In genomic region chr2:169012191-169012792, GRCh38 we compare ENCODE assay signal across 11 cellular contexts. TPM values are rescaled to one million over a fixed set of nuclear protein-coding genes. Genes with fewer than 3 reads are reported as not detected.
A peak's percentile ranks its signal among the peaks of the same experiment; 100 is the strongest.
DNase-seq lines count a peak whose midpoint lies in the region; ATAC-seq and TF ChIP-seq lines count a peak whose summit lies in the region.
"Not testable (repeated sequence)": the region's sequence is repeated elsewhere in the genome, so short reads cannot be mapped to it uniquely, and the experiment has no call there.
"Had no signal": no experiment of that assay in that cellular context is flagged by ENCODE, and none has a peak within 500 bp of the region (broad histone marks: within the 10 kb centered on the region; RNA-seq: fewer than 3 reads in every experiment).

No MANE protein-coding gene starts in this region.

- not testable (repeated sequence) for TF ChIP-seq CTCF in AG10803 (conservative IDR thresholded peaks at IDR 0.05; ENCODE audit: low read length); cardiac fibroblast (IDR thresholded peaks at IDR 0.05; ENCODE audit: low read depth, low read length); retinal pigment epithelial cell (conservative IDR thresholded peaks at IDR 0.05; ENCODE audit: low read depth, low read length)

- not testable (repeated sequence) for H3K4me3 ChIP-seq in AG10803 (ENCODE audit: low read length); cardiac fibroblast (replicated peaks in 1 of 2; ENCODE audit: low read depth in 2 of 2, low read length in 2 of 2); retinal pigment epithelial cell (ENCODE audit: low read length)

- ATAC-seq in Right ventricle myocardium inferior, result peak; percentile 98

- DNase-seq in AG10803 (ENCODE audit: low read depth) (peak; percentile 1), HK-2 (ENCODE audit: unreplicated experiment) (peak; percentile 41), OCI-M2 (lab: John Stamatoyannopoulos, UW; ENCODE audit: unreplicated experiment) (peak; percentile 41), cardiac fibroblast (ENCODE audit: low read depth in 2 of 2) (peak; percentile 88 to 95), left kidney (ENCODE audit: low read depth, low spot score) (peak; percentile 4), retinal pigment epithelial cell (ENCODE audit: low read depth) (peak; percentile 83)
- DNase-seq in activated CD4-positive, alpha-beta T cell treated with anti-CD3 and anti-CD28 coated beads for 48 hours, result peak; percentile 22
- DNase-seq in Right ventricle myocardium inferior (ENCODE audit: missing footprints), result not testable (repeated sequence)

- intact Hi-C loops in Right ventricle myocardium inferior (cut with DNase I), result loop anchor here (5.0 kb wide), 1 partner anchor 65 kb away; no protein-coding TSS in a partner anchor

RNA-seq across cellular contexts. Expression of gene ABCB11, which starts 18.8 kb away (rescaled TPM):
- 0.32 TPM for total RNA-seq in Right ventricle myocardium inferior
- total RNA-seq: T-helper 2 cell treated with Interferon-gamma antibody and Interleukin-4, amounts not matched to agents 100 ng/mL and 5 ng/mL, for 36 hours had no signal

RNA-seq across cellular contexts. Expression of gene DHRS9, which starts 57.1 kb away (rescaled TPM):
- total RNA-seq in Right ventricle myocardium inferior, result 0.81 TPM
- total RNA-seq: activated CD4-positive, alpha-beta T cell treated with anti-CD3 and anti-CD28 coated beads, Interleukin-2, amount 10 ng/mL, durations not matched to agents 7 days and 5 days; natural killer cell treated with Interleukin-12 subunit alpha and Interleukin-12 subunit beta and Interleukin-15 and Interleukin-18, amount 100 ng/mL, for 72 hours had no signal
